ENCODE assay signal across 30 cellular contexts in the genomic region with DNA sequence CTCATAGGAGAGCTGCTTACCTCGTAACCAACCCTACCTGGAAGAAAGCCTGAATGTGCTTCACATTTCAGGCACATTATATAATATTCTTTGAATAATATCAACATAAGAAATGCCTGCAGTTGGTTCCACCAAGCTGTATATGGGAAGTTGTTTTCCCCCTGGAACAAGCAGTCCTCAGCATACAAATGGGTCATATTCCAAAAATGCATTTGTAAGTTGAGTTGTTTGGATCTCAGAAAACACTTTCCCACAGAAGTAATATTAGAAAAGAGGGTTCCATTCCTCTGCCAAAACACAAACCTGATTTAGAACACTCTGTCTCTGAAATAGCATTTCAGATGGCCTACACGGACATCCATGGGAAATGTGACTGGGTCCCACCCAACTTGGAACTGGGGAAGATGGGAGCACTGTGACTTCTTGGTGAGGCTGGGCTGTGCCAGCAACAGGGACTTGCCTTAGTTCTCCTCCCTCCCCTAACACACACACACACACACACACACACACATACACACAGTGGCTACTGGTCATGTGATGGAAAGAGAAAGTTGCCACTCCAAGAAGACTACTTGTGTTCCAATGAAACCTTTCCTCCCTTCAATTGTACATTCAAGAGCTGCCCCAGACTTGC. TPM values are rescaled to one million over a fixed set of nuclear protein-coding genes. Genes with fewer than 3 reads are reported as not detected.
DNase-seq lines count a peak whose midpoint lies in the region; ATAC-seq, FAIRE-seq and TF ChIP-seq lines count a peak whose summit lies in the region.
"Had no signal": no experiment of that assay in that cellular context is flagged by ENCODE, and none has a peak within 500 bp of the region (broad histone marks: within the 10 kb centered on the region; RNA-seq: fewer than 3 reads in every experiment).

No MANE protein-coding gene starts in this region.

- intact Hi-C loops in heart left ventricle (cut with DNase I): loop anchor here in 1 of 10 donors (10.0 kb wide), 1 partner anchor 408 kb away; no protein-coding TSS in a partner anchor
- intact Hi-C loops in cardiac septum (cut with DNase I): no loop called here
- intact Hi-C loops in gastrocnemius medialis (cut with DNase I; ENCODE audit: low total_unique reads): no loop called here
- intact Hi-C loops in uterus (cut with DNase I; ENCODE audit: low total_unique reads): no loop called here

- in situ Hi-C loops in gastrocnemius medialis (cut with MboI; ENCODE audit: low sequenced_read_pairs in 4 of 4): no loop called here

- H3K27me3 ChIP-seq in heart left ventricle (no peaks in the 10 kb centered on the region), gastrocnemius medialis (no peaks in the 10 kb centered on the region), uterus (no peaks in the 10 kb centered on the region)
- H3K27me3 ChIP-seq: thyroid gland had no signal

- no peak for FAIRE-seq in urothelium cell line (lab: Jason Lieb, UNC)
- FAIRE-seq: astrocyte had no signal

- peak; percentile 15 to 64 (median 48) for ATAC-seq in heart left ventricle
- peak; percentile 30 to 70 for ATAC-seq in gastrocnemius medialis
- no peak for ATAC-seq in GM18520 (IDR thresholded peaks at IDR 0.05; ENCODE audit: unreplicated experiment)
- ATAC-seq: activated CD8-positive, alpha-beta memory T cell treated with anti-CD3 and anti-CD28 coated beads, Interleukin-2, amount 10 ng/mL, durations not matched to agents 7 days and 5 days; effector memory CD8-positive, alpha-beta T cell; esophagus mucosa; SK-N-SH treated with all-trans-retinoic acid at 6 μM for 48 hours had no signal

- H3K4me3 ChIP-seq in heart left ventricle (no peak overlapping the region), gastrocnemius medialis (no peak overlapping the region), uterus (no peak overlapping the region)
- H3K4me3 ChIP-seq: smooth muscle cell, thyroid gland had no signal

- TF ChIP-seq CTCF in heart left ventricle (IDR thresholded peaks at IDR 0.05): no peak
- no peak for TF ChIP-seq CTCF in gastrocnemius medialis (IDR thresholded peaks at IDR 0.05 in 4 of 5, conservative IDR thresholded peaks at IDR 0.05 in 1 of 5)
- no peak for TF ChIP-seq CTCF in uterus (IDR thresholded peaks at IDR 0.05)

- H3K9me3 ChIP-seq in heart left ventricle (no peaks in the 10 kb centered on the region), gastrocnemius medialis (no peaks in the 10 kb centered on the region), uterus (no peaks in the 10 kb centered on the region)
- H3K9me3 ChIP-seq: thyroid gland had no signal

- H3K27ac ChIP-seq in heart left ventricle: peak overlapping the region; percentile 17 to 87 (median 54)
- peak overlapping the region; percentile 54 to 84 (median 76) for H3K27ac ChIP-seq in gastrocnemius medialis
- H3K27ac ChIP-seq in uterus: peak overlapping the region; percentile 28 to 76
- H3K27ac ChIP-seq: RWPE1 had no signal

- TF ChIP-seq POLR2A in heart left ventricle (IDR thresholded peaks at IDR 0.05) (no peak), gastrocnemius medialis (IDR thresholded peaks at IDR 0.05) (no peak), uterus (IDR thresholded peaks at IDR 0.05) (no peak)

- H3K36me3 ChIP-seq in heart left ventricle (no peaks in the 10 kb centered on the region), gastrocnemius medialis (no peaks in the 10 kb centered on the region), uterus (no peaks in the 10 kb centered on the region)
- H3K36me3 ChIP-seq: thyroid gland had no signal

- peaks cover 0 to 46% (median 14%) of the 10 kb centered on the region in 12 donors for H3K4me1 ChIP-seq in heart left ventricle
- H3K4me1 ChIP-seq in gastrocnemius medialis: peaks cover 18 to 60% of the 10 kb centered on the region in 2 donors
- no peaks in the 10 kb centered on the region for H3K4me1 ChIP-seq in uterus
- H3K4me1 ChIP-seq: thyroid gland had no signal

- 42 to 64% (median 60%) methylated on average over 2 of the region's 2 CpGs for WGBS in heart left ventricle, 4 donors

- DNase-seq in heart left ventricle: peak in 2 of 5 donors; percentile 33 to 42
- DNase-seq in cardiac septum (ENCODE audit: low spot score): no peak
- DNase-seq in fibroblast of gingiva (ENCODE audit: low read depth): peak; percentile 38
- DNase-seq in gastrocnemius medialis: peak; percentile 34 to 59
- peak; percentile 36 to 45 for DNase-seq in uterus
- no peak for DNase-seq in urothelium cell line (ENCODE audit: low spot score)
- no peak for DNase-seq in NCI-H2081 treated with DMSO at 0.1 percent for 48 hours (lab: John Stamatoyannopoulos, UW)
- DNase-seq: 8988T; activated CD4-positive, alpha-beta T cell treated with anti-CD3 and anti-CD28 coated beads for 4 hours; activated CD8-positive, alpha-beta memory T cell treated with anti-CD3 and anti-CD28 coated beads, Interleukin-2, amount 10 ng/mL, durations not matched to agents 7 days and 5 days; activated naive CD4-positive, alpha-beta T cell treated with anti-CD3 and anti-CD28 coated beads, Interleukin-2, amount 50 U/mL, for 16 hours; CD4-positive, alpha-beta memory T cell; cerebellar nuclear complex; DMS153; effector memory CD8-positive, alpha-beta T cell; islet precursor cell; NCI-H1092 treated with DMSO at 0.1 percent for 48 hours; NCI-H1930; NCI-H226; NCI-H774; stimulated activated CD4-positive, alpha-beta T cell treated with anti-CD3 and anti-CD28 coated beads, Interleukin-2, amount 100 ng/mL, for 48 hours; T-helper 2 cell; thyroid gland had no signal

RNA-seq across cellular contexts. Expression of gene RCAN2, which starts 11.4 kb away (rescaled TPM):
- total RNA-seq in heart left ventricle: 100 to 1,000 TPM; 224 to 331 (median 315) TPM
- polyA plus RNA-seq in heart left ventricle: 100 to 1,000 TPM in 1 of 2 donors, 10 to 100 TPM in 1; 86.4 to 138 TPM
- total RNA-seq in cardiac septum: 281 TPM
- total RNA-seq in gastrocnemius medialis: 10 to 100 TPM; 26.2 to 88.8 (median 43.2) TPM
- total RNA-seq in uterus: 10 to 100 TPM in 2 of 4 donors, 1 to 10 TPM in 2; 3.0 to 36.4 (median 16.3) TPM
- total RNA-seq: CD4-positive, alpha-beta memory T cell; lung microvascular endothelial cell had no signal

Comparison
In these comparisons a context has a peak if more than half of its experiments do, and no peak if none do; other contexts are left out.
1. DNase-seq: peak in fibroblast of gingiva (single experiment), gastrocnemius medialis (2 of 2) and uterus (2 of 2); none in cardiac septum (single experiment), urothelium cell line (single experiment) and NCI-H2081 treated with DMSO at 0.1 percent for 48 hours (single experiment).
2. Peak in every context shown above with its lines, with median percentiles within 50 percentile points of each other: H3K27ac ChIP-seq.